In the genomic region with DNA sequence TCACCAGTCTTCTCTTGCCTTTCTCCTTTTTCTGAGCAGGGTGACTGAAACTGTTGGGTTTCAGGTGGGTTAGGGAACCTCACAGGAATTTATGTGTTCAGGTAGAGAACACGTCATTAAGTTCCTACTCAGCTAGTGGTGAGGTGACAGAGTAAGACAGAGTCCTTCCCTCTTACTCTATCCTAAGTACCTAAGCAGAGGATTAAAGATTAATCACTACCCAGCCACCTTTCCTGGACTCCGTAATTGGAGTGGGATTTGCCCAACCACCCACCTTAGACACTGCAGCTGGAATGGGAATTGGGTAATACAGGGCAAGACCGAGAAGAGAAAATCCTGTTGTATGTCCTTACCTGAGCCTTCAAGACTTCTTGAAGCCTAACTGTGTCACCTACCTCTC, we compare ENCODE assay signal across 22 cellular contexts.
"Had no signal": no experiment of that assay in that cellular context is flagged by ENCODE, and none has a peak within 500 bp of the region (broad histone marks: within the 10 kb centered on the region; RNA-seq: fewer than 3 reads in every experiment).

No MANE protein-coding gene starts in this region.

- H3K9me3 ChIP-seq: colonic mucosa, esophagus squamous epithelium, gastroesophageal sphincter, psoas muscle, sigmoid colon, testis, tibial nerve had no signal

- H3K27ac ChIP-seq: colonic mucosa, esophagus squamous epithelium, gastroesophageal sphincter, parathyroid adenoma, psoas muscle, sigmoid colon, skin epidermis, testis, tibial nerve had no signal

- H3K4me3 Mint-ChIP-seq: naive B cell; nephron; stimulated activated naive B cell treated with anti-CD40 and anti-IgM and Interleukin-4, amounts not matched to agents 10 μg/mL and 1 μg/mL and 100 μg/mL, for 72 hours; stimulated activated naive CD8-positive, alpha-beta T cell treated with anti-CD3 and anti-CD28 coated beads, Interleukin-15, amount 100 ng/mL, for 72 hours had no signal

- DNase-seq: colonic mucosa; dermis blood vessel endothelial cell; esophagus squamous epithelium; foreskin fibroblast; glutamatergic neuron; islet precursor cell; left cardiac atrium; left ventricle myocardium superior; mesendoderm; naive B cell; psoas muscle; sigmoid colon; stimulated activated CD4-positive, alpha-beta T cell treated with anti-CD3 and anti-CD28 coated beads, Interleukin-2, amount 100 ng/mL, for 24 hours; stimulated activated CD4-positive, alpha-beta T cell treated with anti-CD3 and anti-CD28 coated beads, Interleukin-4, amount 100 ng/mL, for 4 hours; stimulated activated naive B cell treated with anti-CD40 and anti-IgM and Interleukin-4, amounts not matched to agents 10 μg/mL and 1 μg/mL and 100 μg/mL, for 72 hours; stimulated activated naive CD8-positive, alpha-beta T cell treated with anti-CD3 and anti-CD28 coated beads, Interleukin-15, amount 100 ng/mL, for 72 hours; testis had no signal

- H3K27me3 Mint-ChIP-seq: naive B cell; stimulated activated naive B cell treated with anti-CD40 and anti-IgM and Interleukin-4, amounts not matched to agents 10 μg/mL and 1 μg/mL and 100 μg/mL, for 72 hours; stimulated activated naive CD8-positive, alpha-beta T cell treated with anti-CD3 and anti-CD28 coated beads, Interleukin-15, amount 100 ng/mL, for 72 hours had no signal

- ATAC-seq: gastroesophageal sphincter; left cardiac atrium; left ventricle myocardium superior; psoas muscle; stimulated activated naive B cell treated with anti-CD40 and anti-IgM and Interleukin-4, amounts not matched to agents 10 μg/mL and 1 μg/mL and 100 μg/mL, for 72 hours; stimulated activated naive CD8-positive, alpha-beta T cell treated with anti-CD3 and anti-CD28 coated beads, Interleukin-15, amount 100 ng/mL, for 72 hours had no signal

- H3K36me3 Mint-ChIP-seq: naive B cell had no signal

- H2AFZ ChIP-seq: parathyroid adenoma had no signal

- H3K27ac Mint-ChIP-seq: stimulated activated naive B cell treated with anti-CD40 and anti-IgM and Interleukin-4, amounts not matched to agents 10 μg/mL and 1 μg/mL and 100 μg/mL, for 72 hours; stimulated activated naive CD8-positive, alpha-beta T cell treated with anti-CD3 and anti-CD28 coated beads, Interleukin-15, amount 100 ng/mL, for 72 hours had no signal

- H3K9ac ChIP-seq: parathyroid adenoma had no signal

- H3K9me3 Mint-ChIP-seq: nephron; stimulated activated naive CD8-positive, alpha-beta T cell treated with anti-CD3 and anti-CD28 coated beads, Interleukin-15, amount 100 ng/mL, for 72 hours had no signal

- H3K4me1 Mint-ChIP-seq: nephron had no signal

- H3K27me3 ChIP-seq: colonic mucosa, esophagus squamous epithelium, gastroesophageal sphincter, sigmoid colon, testis, tibial nerve had no signal

- H3K4me1 ChIP-seq: colonic mucosa, esophagus squamous epithelium, psoas muscle had no signal
